ENCODE assay signal across 1 cellular context in genomic region chr9:128455849-128456612, GRCh38.
TF ChIP-seq lines count a peak whose summit lies in the region.

Gene ODF2, plus strand, starts transcription at chr9:128456006. Its CDS starts 86 bp downstream, at chr9:128456092.

TF ChIP-seq in H1, 55 proteins besides CTCF, POLR2A, EP300 and RAD21:
- TF ChIP-seq ASH2L (IDR thresholded peaks at IDR 0.05; ENCODE audit: low read length) (peak; percentile 73), ATF2 (IDR thresholded peaks at IDR 0.05; ENCODE audit: low read length) (no peak), MAX (IDR thresholded peaks at IDR 0.05) (peak; percentile 72), SP2 (IDR thresholded peaks at IDR 0.05; ENCODE audit: low read length) (no peak), HDAC6 (IDR thresholded peaks at IDR 0.05; ENCODE audit: low read depth, low read length) (no peak), KDM4A (IDR thresholded peaks at IDR 0.05; ENCODE audit: low read depth, low read length, severe bottlenecking) (peak; percentile 89), SIN3A (conservative IDR thresholded peaks at IDR 0.05 in 1 of 2, IDR thresholded peaks at IDR 0.05 in 1 of 2; ENCODE audit: low read depth in 1 of 2, low read length in 2 of 2) (peak; percentile 62 to 87; a peak in 2 of 4 replicates), TAF1 (IDR thresholded peaks at IDR 0.05; ENCODE audit: low read depth, low read length) (peak; percentile 61), SP1 (IDR thresholded peaks at IDR 0.05; ENCODE audit: low read depth, low read length) (peak; percentile 82; the same call in 1 of the 2 replicates), CREB1 (IDR thresholded peaks at IDR 0.05) (peak; percentile 88), TBP (IDR thresholded peaks at IDR 0.05; ENCODE audit: low read depth, low read length) (0 out of 2 replicates have a peak, but pooled peaks have one; percentile 15), POLR2AphosphoS5 (IDR thresholded peaks at IDR 0.05; ENCODE audit: low read depth, low read length) (0 out of 2 replicates have a peak, but pooled peaks have one; percentile 29), PHF8 (conservative IDR thresholded peaks at IDR 0.05; ENCODE audit: low read depth, low read length) (peak; percentile 52), CEBPB (IDR thresholded peaks at IDR 0.05; ENCODE audit: low read depth, low read length) (peak; percentile 88)
